ENCODE assay signal across 26 cellular contexts in genomic region chr18:52554180-52554579, GRCh38.
DNase-seq lines count a peak whose midpoint lies in the region; TF ChIP-seq lines count a peak whose summit lies in the region.
"Had no signal": no experiment of that assay in that cellular context is flagged by ENCODE, and none has a peak within 500 bp of the region (broad histone marks: within the 10 kb centered on the region; RNA-seq: fewer than 3 reads in every experiment).

No MANE protein-coding gene starts in this region.

- peaks cover 5% of the 10 kb centered on the region for H3F3A ChIP-seq in neural cell (ENCODE audit: insufficient read depth, low read length, poor library complexity, severe bottlenecking)

- no peaks in the 10 kb centered on the region for H4K20me1 ChIP-seq in neural cell (ENCODE audit: insufficient read depth)
- H4K20me1 ChIP-seq: BLaER1; BLaER1 treated with 17β-estradiol and CSF1 and Interleukin-3, amounts not matched to agents 10 nM and 100 nM had no signal

- no peak for TF ChIP-seq RAD21 in neural cell (conservative IDR thresholded peaks at IDR 0.05)

- H3K9me2 ChIP-seq in neural cell (ENCODE audit: insufficient read depth, low read length), result no peaks in the 10 kb centered on the region

- TF ChIP-seq CTCF in neural cell (IDR thresholded peaks at IDR 0.05; ENCODE audit: poor library complexity, severe bottlenecking), result no peak

- H3K27me3 ChIP-seq in neural cell (ENCODE audit: insufficient read depth, low read depth, low read length), result no peaks in the 10 kb centered on the region
- H3K27me3 ChIP-seq: BE2C; BLaER1; BLaER1 treated with 17β-estradiol and CSF1 and Interleukin-3, amounts not matched to agents 10 nM and 100 nM had no signal

- peak; percentile 97 for TF ChIP-seq EP300 in neural cell (conservative IDR thresholded peaks at IDR 0.05; ENCODE audit: poor library complexity, severe bottlenecking)

- no peaks in the 10 kb centered on the region for H3K36me3 ChIP-seq in neural cell (ENCODE audit: insufficient read depth, low read length)
- H3K36me3 ChIP-seq: BE2C; BLaER1; BLaER1 treated with 17β-estradiol and CSF1 and Interleukin-3, amounts not matched to agents 10 nM and 100 nM had no signal

- no peak overlapping the region for H3K4me3 ChIP-seq in neural cell (ENCODE audit: low read length)
- H3K4me3 ChIP-seq: A549; BLaER1; BLaER1 treated with 17β-estradiol and CSF1 and Interleukin-3, amounts not matched to agents 10 nM and 100 nM had no signal

- no peaks in the 10 kb centered on the region for H3K9me3 ChIP-seq in neural cell (ENCODE audit: low read length)
- H3K9me3 ChIP-seq: A549; BE2C; BLaER1; BLaER1 treated with 17β-estradiol and CSF1 and Interleukin-3, amounts not matched to agents 10 nM and 100 nM; Caco-2 had no signal

- no peak overlapping the region for H3K9ac ChIP-seq in neural cell (ENCODE audit: low read length)
- H3K9ac ChIP-seq: BLaER1; BLaER1 treated with 17β-estradiol and CSF1 and Interleukin-3, amounts not matched to agents 10 nM and 100 nM had no signal

- no peaks in the 10 kb centered on the region for H3K79me2 ChIP-seq in neural cell (replicated peaks; ENCODE audit: insufficient read depth, low read length)

- no peak overlapping the region for H3K4me2 ChIP-seq in neural cell (ENCODE audit: low read length)
- H3K4me2 ChIP-seq: A549; BLaER1; BLaER1 treated with 17β-estradiol and CSF1 and Interleukin-3, amounts not matched to agents 10 nM and 100 nM had no signal

- H3K27ac ChIP-seq in neural cell (ENCODE audit: low read length), result peak overlapping the region; percentile 56
- H3K27ac ChIP-seq: 22Rv1; A549; BLaER1; BLaER1 treated with 17β-estradiol and CSF1 and Interleukin-3, amounts not matched to agents 10 nM and 100 nM; C4-2B had no signal

- DNase-seq in T1000 (lab: John Stamatoyannopoulos, UW), result no peak
- DNase-seq: 8988T; ACHN; AML-193; BE2C; C1 segment of cervical spinal cord; Caco-2; Calu3; CD4-positive, alpha-beta memory T cell; CD4-positive, alpha-beta T cell; CD4-positive, CD25-positive, alpha-beta regulatory T cell; CD8-positive, alpha-beta memory T cell; CD8-positive, alpha-beta T cell; DMS 273 treated with DMSO at 0.1 percent for 48 hours; DMS153; DMS53; DMS79; DMS79 treated with DMSO at 0.1 percent for 48 hours; DND-41; EL had no signal

- H2AFZ ChIP-seq in neural cell (ENCODE audit: low read depth, low read length), result no peak overlapping the region

TF ChIP-seq in neural cell, 6 proteins besides CTCF, POLR2A, EP300 and RAD21:
- TF ChIP-seq SMC3 (conservative IDR thresholded peaks at IDR 0.05; ENCODE audit: poor library complexity) (no peak), MXI1 (conservative IDR thresholded peaks at IDR 0.05; ENCODE audit: poor library complexity, severe bottlenecking) (no peak), REST (IDR thresholded peaks at IDR 0.05; ENCODE audit: borderline replicate concordance) (peak; percentile 48), EZH2 (IDR thresholded peaks at IDR 0.05; ENCODE audit: borderline replicate concordance, insufficient read depth, low read length, poor library complexity, severe bottlenecking) (no peak), POLR2AphosphoS5 (IDR thresholded peaks at IDR 0.05) (peak; percentile 68), TAF1 (IDR thresholded peaks at IDR 0.05; ENCODE audit: low read depth) (no peak)
